21 cellular contexts compared by ENCODE assay signal in genomic region chr16:17270683-17271109, GRCh38.
A peak's percentile ranks its signal among the peaks of the same experiment; 100 is the strongest.
DNase-seq lines count a peak whose midpoint lies in the region; ATAC-seq and TF ChIP-seq lines count a peak whose summit lies in the region.
"Had no signal": no experiment of that assay in that cellular context is flagged by ENCODE, and none has a peak within 500 bp of the region (broad histone marks: within the 10 kb centered on the region; RNA-seq: fewer than 3 reads in every experiment).

No MANE protein-coding gene starts in this region.

- H3K27ac ChIP-seq in mucosa of rectum (ENCODE audit: low read depth in 2 of 2, low read length in 2 of 2) = peak overlapping the region; percentile 77 to 86

- DNase-seq in NCI-H2029 (lab: John Stamatoyannopoulos, UW) (peak; percentile 69), NCI-H2029 treated with DMSO at 0.1 percent for 48 hours (lab: John Stamatoyannopoulos, UW) (no peak)
- DNase-seq in stimulated activated naive B cell treated with anti-CD40 and anti-IgM and Interleukin-4, amounts not matched to agents 10 μg/mL and 1 μg/mL and 100 μg/mL, for 72 hours = no peak
- no peak for DNase-seq in activated naive CD4-positive, alpha-beta T cell treated with anti-CD3 and anti-CD28 coated beads, Interleukin-2, amount 10 ng/mL, durations not matched to agents 7 days and 5 days
- no peak for DNase-seq in activated T-cell treated with anti-CD3 and anti-CD28 coated beads, Interleukin-2, amount 50 U/mL, for 4 hours
- DNase-seq: activated effector memory CD4-positive, alpha-beta T cell treated with Interleukin-2 at 50 U/mL for 16 hours; aorta; CD8-positive, alpha-beta memory T cell; erythroblast; heart right ventricle; kidney glomerular epithelial cell; naive thymus-derived CD8-positive, alpha-beta T cell; NCI-H774; retina; stimulated activated CD4-positive, alpha-beta T cell treated with anti-CD3 and anti-CD28 coated beads, Interleukin-4, amount 100 ng/mL, for 1 hour; stimulated activated CD8-positive, alpha-beta memory T cell treated with anti-CD3 and anti-CD28 coated beads, Interleukin-4, amount 100 ng/mL, for 48 hours; tibial artery had no signal

- H3K9me3 ChIP-seq in mucosa of rectum (ENCODE audit: control insufficient read depth in 2 of 2, low read length in 2 of 2) = no peaks in the 10 kb centered on the region
- H3K9me3 ChIP-seq: heart right ventricle, tibial artery had no signal

- H3K36me3 ChIP-seq in mucosa of rectum (ENCODE audit: control insufficient read depth in 2 of 2, insufficient read depth in 2 of 2, low read length in 2 of 2) = no peaks in the 10 kb centered on the region
- H3K36me3 ChIP-seq: heart right ventricle, tibial artery had no signal

- H3K4me1 Mint-ChIP-seq in brain = peaks cover 70% of the 10 kb centered on the region
- H3K4me1 Mint-ChIP-seq in stimulated activated naive B cell treated with anti-CD40 and anti-IgM and Interleukin-4, amounts not matched to agents 10 μg/mL and 1 μg/mL and 100 μg/mL, for 72 hours = peaks cover 39 to 64% of the 10 kb centered on the region in 2 donors
- peaks cover 56% of the 10 kb centered on the region for H3K4me1 Mint-ChIP-seq in activated naive CD4-positive, alpha-beta T cell treated with anti-CD3 and anti-CD28 coated beads, Interleukin-2, amount 10 ng/mL, durations not matched to agents 7 days and 5 days
- H3K4me1 Mint-ChIP-seq in activated T-cell treated with anti-CD3 and anti-CD28 coated beads, Interleukin-2, amount 50 U/mL, for 4 hours (ENCODE audit: low read depth) = peaks cover 37% of the 10 kb centered on the region

- no peak for ATAC-seq in stimulated activated naive B cell treated with anti-CD40 and anti-IgM and Interleukin-4, amounts not matched to agents 10 μg/mL and 1 μg/mL and 100 μg/mL, for 72 hours (replicated peaks)
- ATAC-seq in GM18517 (IDR thresholded peaks at IDR 0.05; ENCODE audit: unreplicated experiment) = no peak
- no peak for ATAC-seq in activated T-cell treated with anti-CD3 and anti-CD28 coated beads, Interleukin-2, amount 50 U/mL, for 4 hours
- ATAC-seq: naive thymus-derived CD8-positive, alpha-beta T cell; Panc1 had no signal

- no peaks in the 10 kb centered on the region for H3K27me3 ChIP-seq in mucosa of rectum (ENCODE audit: control insufficient read depth in 2 of 2, insufficient read depth in 2 of 2, low read length in 2 of 2)
- H3K27me3 ChIP-seq: heart right ventricle, tibial artery had no signal

- CTCF ChIA-PET in activated naive CD4-positive, alpha-beta T cell treated with anti-CD3 and anti-CD28 coated beads, Interleukin-2, amount 10 ng/mL, durations not matched to agents 7 days and 5 days (lab: Charles Lee) = interaction anchor here (0.6 to 1.1 kb wide), 2 partner anchors 197 to 308 kb away, joined by 3 read pairs; no protein-coding TSS in a partner anchor

- H3K9ac ChIP-seq in mucosa of rectum (ENCODE audit: low read depth in 1 of 2, low read length in 2 of 2) = peak overlapping the region; percentile 15 to 64

- peaks cover 44 to 47% of the 10 kb centered on the region in 2 donors for H3K4me1 ChIP-seq in mucosa of rectum (ENCODE audit: control insufficient read depth in 2 of 2, insufficient read depth in 2 of 2, low read length in 2 of 2)

- peaks cover 11% of the 10 kb centered on the region for H3K27me3 Mint-ChIP-seq in brain
- H3K27me3 Mint-ChIP-seq in stimulated activated naive B cell treated with anti-CD40 and anti-IgM and Interleukin-4, amounts not matched to agents 10 μg/mL and 1 μg/mL and 100 μg/mL, for 72 hours = no peaks in the 10 kb centered on the region
- no peaks in the 10 kb centered on the region for H3K27me3 Mint-ChIP-seq in activated naive CD4-positive, alpha-beta T cell treated with anti-CD3 and anti-CD28 coated beads, Interleukin-2, amount 10 ng/mL, durations not matched to agents 7 days and 5 days
- no peaks in the 10 kb centered on the region for H3K27me3 Mint-ChIP-seq in activated T-cell treated with anti-CD3 and anti-CD28 coated beads, Interleukin-2, amount 50 U/mL, for 4 hours (ENCODE audit: low read depth)
- H3K27me3 Mint-ChIP-seq: CD8-positive, alpha-beta memory T cell; naive thymus-derived CD8-positive, alpha-beta T cell had no signal

- peak overlapping the region; percentile 38 to 54 for H3K4me3 ChIP-seq in mucosa of rectum (ENCODE audit: low read length in 2 of 2)
- H3K4me3 ChIP-seq: heart right ventricle, tibial artery had no signal

- peak overlapping the region in 4 of 5 experiments; percentile 13 to 96 (median 61) for H3K27ac Mint-ChIP-seq in brain
- peak overlapping the region; percentile 6 for H3K27ac Mint-ChIP-seq in stimulated activated naive B cell treated with anti-CD40 and anti-IgM and Interleukin-4, amounts not matched to agents 10 μg/mL and 1 μg/mL and 100 μg/mL, for 72 hours
- H3K27ac Mint-ChIP-seq in activated naive CD4-positive, alpha-beta T cell treated with anti-CD3 and anti-CD28 coated beads, Interleukin-2, amount 10 ng/mL, durations not matched to agents 7 days and 5 days = no peak overlapping the region

- H3K9me3 Mint-ChIP-seq in brain = no peaks in the 10 kb centered on the region
- no peaks in the 10 kb centered on the region for H3K9me3 Mint-ChIP-seq in stimulated activated naive B cell treated with anti-CD40 and anti-IgM and Interleukin-4, amounts not matched to agents 10 μg/mL and 1 μg/mL and 100 μg/mL, for 72 hours
- H3K9me3 Mint-ChIP-seq in activated naive CD4-positive, alpha-beta T cell treated with anti-CD3 and anti-CD28 coated beads, Interleukin-2, amount 10 ng/mL, durations not matched to agents 7 days and 5 days = no peaks in the 10 kb centered on the region
- no peaks in the 10 kb centered on the region for H3K9me3 Mint-ChIP-seq in activated T-cell treated with anti-CD3 and anti-CD28 coated beads, Interleukin-2, amount 50 U/mL, for 4 hours
- H3K9me3 Mint-ChIP-seq: CD8-positive, alpha-beta memory T cell; naive thymus-derived CD8-positive, alpha-beta T cell had no signal

- TF ChIP-seq CTCF in brain (conservative IDR thresholded peaks at IDR 0.05) = no peak

- H3K4me3 Mint-ChIP-seq in brain = peak overlapping the region in 2 of 5 experiments; percentile 17 to 26
- H3K4me3 Mint-ChIP-seq in stimulated activated naive B cell treated with anti-CD40 and anti-IgM and Interleukin-4, amounts not matched to agents 10 μg/mL and 1 μg/mL and 100 μg/mL, for 72 hours = no peak overlapping the region
- H3K4me3 Mint-ChIP-seq in activated naive CD4-positive, alpha-beta T cell treated with anti-CD3 and anti-CD28 coated beads, Interleukin-2, amount 10 ng/mL, durations not matched to agents 7 days and 5 days = no peak overlapping the region
- H3K4me3 Mint-ChIP-seq in activated T-cell treated with anti-CD3 and anti-CD28 coated beads, Interleukin-2, amount 50 U/mL, for 4 hours = no peak overlapping the region
- H3K4me3 Mint-ChIP-seq: CD8-positive, alpha-beta memory T cell; naive thymus-derived CD8-positive, alpha-beta T cell had no signal

- H3K36me3 Mint-ChIP-seq in brain = no peaks in the 10 kb centered on the region
- H3K36me3 Mint-ChIP-seq in stimulated activated naive B cell treated with anti-CD40 and anti-IgM and Interleukin-4, amounts not matched to agents 10 μg/mL and 1 μg/mL and 100 μg/mL, for 72 hours = peaks cover 17 to 24% of the 10 kb centered on the region in 2 donors
- H3K36me3 Mint-ChIP-seq in activated naive CD4-positive, alpha-beta T cell treated with anti-CD3 and anti-CD28 coated beads, Interleukin-2, amount 10 ng/mL, durations not matched to agents 7 days and 5 days = peaks cover 8% of the 10 kb centered on the region
- no peaks in the 10 kb centered on the region for H3K36me3 Mint-ChIP-seq in activated T-cell treated with anti-CD3 and anti-CD28 coated beads, Interleukin-2, amount 50 U/mL, for 4 hours (ENCODE audit: insufficient read depth)
